1 cellular context compared by ENCODE assay signal in the genomic region with DNA sequence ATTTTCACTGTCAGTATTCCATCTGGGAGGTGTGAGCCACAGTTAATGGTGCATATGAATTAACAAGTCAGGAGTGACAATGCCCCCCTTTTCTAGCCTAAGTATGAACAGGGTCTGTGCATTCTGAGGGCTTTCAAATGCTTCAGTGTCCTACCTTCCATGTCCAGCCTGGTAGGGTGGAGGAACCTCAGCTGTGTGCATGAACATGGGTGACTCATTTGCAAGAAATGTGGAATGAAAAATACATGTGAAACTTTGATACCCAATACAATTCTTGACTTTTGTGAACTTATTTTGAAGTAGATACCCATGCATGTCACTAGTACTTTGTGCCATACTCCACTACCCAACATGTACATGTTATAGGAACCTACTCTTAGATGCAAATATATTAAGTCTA.
TF ChIP-seq lines count a peak whose summit lies in the region.

No MANE protein-coding gene starts in this region.

TF ChIP-seq in IMR-90, 13 proteins besides CTCF, POLR2A, EP300 and RAD21 (continued from another document):
- TF ChIP-seq, protein P1, sequence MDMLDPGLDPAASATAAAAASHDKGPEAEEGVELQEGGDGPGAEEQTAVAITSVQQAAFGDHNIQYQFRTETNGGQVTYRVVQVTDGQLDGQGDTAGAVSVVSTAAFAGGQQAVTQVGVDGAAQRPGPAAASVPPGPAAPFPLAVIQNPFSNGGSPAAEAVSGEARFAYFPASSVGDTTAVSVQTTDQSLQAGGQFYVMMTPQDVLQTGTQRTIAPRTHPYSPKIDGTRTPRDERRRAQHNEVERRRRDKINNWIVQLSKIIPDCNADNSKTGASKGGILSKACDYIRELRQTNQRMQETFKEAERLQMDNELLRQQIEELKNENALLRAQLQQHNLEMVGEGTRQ (IDR thresholded peaks at IDR 0.05; ENCODE audit: low read depth, low read length) = no peak
- TF ChIP-seq FOS (IDR thresholded peaks at IDR 0.05; ENCODE audit: low read depth, low read length) (no peak), BHLHE40 (IDR thresholded peaks at IDR 0.05; ENCODE audit: low read depth, low read length) (no peak), MXI1 (IDR thresholded peaks at IDR 0.05; ENCODE audit: borderline replicate concordance, low read depth, low read length) (no peak)
